10 cellular contexts compared by ENCODE assay signal in genomic region chr22:47497666-47498065, GRCh38.
"Had no signal": no experiment of that assay in that cellular context is flagged by ENCODE, and none has a peak within 500 bp of the region (broad histone marks: within the 10 kb centered on the region; RNA-seq: fewer than 3 reads in every experiment).

No MANE protein-coding gene starts in this region.

- H3K27ac ChIP-seq: GM23248 had no signal

- H3K36me3 ChIP-seq: HAP-1 had no signal

- H2AFZ ChIP-seq: GM23248 had no signal

- H3K9me3 ChIP-seq: HAP-1 had no signal

- ATAC-seq: HCT116, K562 had no signal

- H3K4me3 ChIP-seq: GM23248, HAP-1, K562 had no signal

- FAIRE-seq: HTR-8/SVneo, K562 had no signal

- DNase-seq: GM23248, GOT3, H7, HFFc6, IMR-90, KG1 had no signal

- H3K4me1 ChIP-seq: HAP-1 had no signal

- H3K9ac ChIP-seq: GM23248 had no signal
